Comparison of ENCODE assay signal across 9 cellular contexts in genomic region chr10:84205049-84205852, GRCh38. TPM values are rescaled to one million over a fixed set of nuclear protein-coding genes. Genes with fewer than 3 reads are reported as not detected.
DNase-seq lines count a peak whose midpoint lies in the region; ATAC-seq, FAIRE-seq and TF ChIP-seq lines count a peak whose summit lies in the region.
"Had no signal": no experiment of that assay in that cellular context is flagged by ENCODE, and none has a peak within 500 bp of the region (broad histone marks: within the 10 kb centered on the region; RNA-seq: fewer than 3 reads in every experiment).

No MANE protein-coding gene starts in this region.

- H3K9ac ChIP-seq in HepG2 (ENCODE audit: insufficient read depth, low read depth, low read length), result no peak overlapping the region

- no peaks in the 10 kb centered on the region for H3K9me3 ChIP-seq in HepG2 (ENCODE audit: low read length)
- H3K9me3 ChIP-seq: tibial artery had no signal

- H4K20me1 ChIP-seq in HepG2 (ENCODE audit: insufficient read depth, low read length), result no peaks in the 10 kb centered on the region

- H3K27ac ChIP-seq in 22Rv1 (no peak overlapping the region), HepG2 (ENCODE audit: extremely low read length, insufficient read depth, low read length) (no peak overlapping the region)
- H3K27ac ChIP-seq: tibial artery had no signal

- H3K27ac Mint-ChIP-seq in central memory CD8-positive, alpha-beta T cell (ENCODE audit: low read depth), result no peak overlapping the region

- TF ChIP-seq RAD21 in HepG2 (CRISPR knock-in tag; IDR thresholded peaks at IDR 0.05), result peak; percentile 67

- TF ChIP-seq EP300 in HepG2 (IDR thresholded peaks at IDR 0.05; ENCODE audit: low read depth in 2 of 2, low read length in 2 of 2) (no peak), HepG2 (CRISPR knock-in tag; IDR thresholded peaks at IDR 0.05; ENCODE audit: borderline replicate concordance) (no peak)

- H3K4me1 ChIP-seq in HepG2 (ENCODE audit: insufficient read depth, low read length), result no peaks in the 10 kb centered on the region
- H3K4me1 ChIP-seq: tibial artery had no signal

- in situ Hi-C loops in HepG2 (cut with HindIII; ENCODE audit: extremely low pct_ligation_motif_present, low pct_unique_long_range_greater_than_20kb), result loop anchor here (5.0 kb wide), 1 partner anchor 73 kb away; no protein-coding TSS in a partner anchor

- no peak overlapping the region for H3K4me2 ChIP-seq in HepG2 (ENCODE audit: low read depth, low read length)

- CTCF ChIA-PET in HepG2 (lab: Yijun Ruan, JAX; ENCODE audit: low intra/inter-chr PET ratio, low total read pairs), result interaction anchor here (1.2 to 3.7 kb wide), 2 partner anchors 80 to 178 kb away, joined by 4 to 22 read pairs; no protein-coding TSS in a partner anchor

- POLR2A ChIA-PET in HepG2 (lab: Yijun Ruan, JAX), result no interaction called here

- TF ChIP-seq CTCF in 22Rv1 (IDR thresholded peaks at IDR 0.05) (peak; percentile 91), GM12874 (IDR thresholded peaks at IDR 0.05; ENCODE audit: insufficient read depth, low read depth, low read length) (peak; percentile 94), HepG2 (CRISPR knock-in tag; IDR thresholded peaks at IDR 0.05) (peak; percentile 85)

- no peak overlapping the region for H3K4me3 Mint-ChIP-seq in central memory CD8-positive, alpha-beta T cell

- peaks cover 1 to 17% of the 10 kb centered on the region in 2 experiments; a peak in 3 of 5 replicates for H3K27me3 ChIP-seq in HepG2 (ENCODE audit: control insufficient read depth in 1 of 2, insufficient read depth in 2 of 2, low read length in 2 of 2)

- H2AFZ ChIP-seq in HepG2 (ENCODE audit: low read length), result no peak overlapping the region

- no TSS peak for BruUV-seq in HepG2 (replicated peaks; lab: Mats Ljungman, UMichigan)

- no peaks in the 10 kb centered on the region for H3K36me3 ChIP-seq in HepG2 (replicated peaks in 1 of 2; ENCODE audit: control insufficient read depth in 1 of 2, insufficient read depth in 2 of 2, low read length in 2 of 2)
- H3K36me3 ChIP-seq: tibial artery had no signal

- H3K4me1 Mint-ChIP-seq in central memory CD8-positive, alpha-beta T cell, result peaks cover 7% of the 10 kb centered on the region

- no peaks in the 10 kb centered on the region for H3K9me3 Mint-ChIP-seq in central memory CD8-positive, alpha-beta T cell

- no peaks in the 10 kb centered on the region for H3K27me3 Mint-ChIP-seq in central memory CD8-positive, alpha-beta T cell

- ATAC-seq in HG02678 (IDR thresholded peaks at IDR 0.05; ENCODE audit: unreplicated experiment), result peak; percentile 87
- ATAC-seq in central memory CD8-positive, alpha-beta T cell (replicated peaks; ENCODE audit: extremely low read depth, poor library complexity, severe bottlenecking), result peak; percentile 86
- ATAC-seq in HepG2, result peak; percentile 79

- peaks cover 2% of the 10 kb centered on the region for H3K36me3 Mint-ChIP-seq in central memory CD8-positive, alpha-beta T cell (ENCODE audit: insufficient read depth)

- no peak for TF ChIP-seq POLR2A in HepG2 (IDR thresholded peaks at IDR 0.05; ENCODE audit: insufficient read depth in 1 of 2, low read depth in 2 of 2, low read length in 2 of 2)

- 6% methylated on average over 7 of the region's 8 CpGs for WGBS in HepG2 (ENCODE audit: low lambda C conversion rate)

- H3K79me2 ChIP-seq in HepG2 (ENCODE audit: insufficient read depth, low read length), result no peaks in the 10 kb centered on the region

- peak; percentile 27 for DNase-seq in NCI-H1105 treated with DMSO at 0.1 percent for 48 hours (lab: John Stamatoyannopoulos, UW)
- peak; percentile 22 for DNase-seq in activated CD4-positive, alpha-beta T cell treated with anti-CD3 and anti-CD28 coated beads for 1 hour
- peak; percentile 69 to 73 for DNase-seq in central memory CD8-positive, alpha-beta T cell (ENCODE audit: low spot score in 2 of 2)
- DNase-seq in HepG2 (ENCODE audit: low spot score), result peak; percentile 38
- DNase-seq in stimulated activated CD8-positive, alpha-beta memory T cell treated with anti-CD3 and anti-CD28 coated beads, Interleukin-12 subunit alpha, Interleukin-12 subunit beta, amount 100 ng/mL, for 1 hour (ENCODE audit: low read depth), result peak; percentile 33

- no peak overlapping the region for H3K4me3 ChIP-seq in HepG2 (replicated peaks in 1 of 3; ENCODE audit: insufficient read depth in 1 of 3, low read depth in 2 of 3, low read length in 3 of 3)
- H3K4me3 ChIP-seq: tibial artery had no signal

- FAIRE-seq in HepG2 (lab: Jason Lieb, UNC), result peak; percentile 68

- intact Hi-C loops in HepG2 (cut with micrococcal nuclease; ENCODE audit: unreplicated experiment), result loop anchor here (1.0 kb wide), 3 partner anchors 57 to 129 kb away; no protein-coding TSS in a partner anchor

RNA-seq across cellular contexts. Expression of gene CDHR1, which starts 10.9 kb away (rescaled TPM):
- total RNA-seq in HepG2 (2016; rRNA removed; fragmentation: Illumina TruSeq; extraction: Trizol), result 0.04 TPM in 1 of 2 replicates, not detected in the other
- total RNA-seq in HepG2 (2016; cell fraction: cytosol; rRNA removed; fragmentation: Illumina TruSeq; extraction: Trizol; ENCODE audit: low read depth), result not detected in 2 replicates
- 0.02 TPM in 1 of 2 replicates, not detected in the other for total RNA-seq in HepG2 (2016; cell fraction: insoluble cytoplasmic fraction; rRNA removed; fragmentation: Illumina TruSeq; extraction: Trizol)
- not detected in 2 replicates for total RNA-seq in HepG2 (2016; cell fraction: membrane; rRNA removed; fragmentation: Illumina TruSeq; extraction: Trizol)
- not detected in 2 replicates for total RNA-seq in HepG2 (2016; cell fraction: nucleus; rRNA removed; fragmentation: Illumina TruSeq; extraction: Trizol)
- polyA plus RNA-seq in HepG2 (2011; rRNA removed), result 0.01 and 0.09 TPM in 2 replicates
- polyA plus RNA-seq in HepG2 (2011; cell fraction: cytosol; rRNA removed), result 0.04 TPM in 1 of 2 replicates, not detected in the other
- polyA plus RNA-seq in HepG2 (2011; cell fraction: nucleus; rRNA removed), result 0.14 and 0.34 TPM in 2 replicates
- 0.05 TPM in 1 of 2 replicates, not detected in the other for polyA plus RNA-seq in HepG2 (2012)
- not detected in 2 replicates for polyA plus RNA-seq in HepG2 (2016; cell fraction: cytosol; fragmentation: Illumina TruSeq; extraction: Trizol; ENCODE audit: low read depth)
- not detected in 2 replicates for polyA plus RNA-seq in HepG2 (2016; cell fraction: insoluble cytoplasmic fraction; fragmentation: Illumina TruSeq; extraction: Trizol; ENCODE audit: low read depth)
- not detected in 2 replicates for polyA plus RNA-seq in HepG2 (2016; cell fraction: membrane; fragmentation: Illumina TruSeq; extraction: Trizol; ENCODE audit: low read depth)
- polyA plus RNA-seq in HepG2 (2016; cell fraction: nucleus; fragmentation: Illumina TruSeq; extraction: Trizol; ENCODE audit: insufficient read depth, low read depth), result 0.23 TPM in 1 of 2 replicates, not detected in the other
- polyA minus RNA-seq in HepG2 (2011; rRNA and poly(A)+ RNA removed; ENCODE audit: low replicate concordance), result not detected in 2 replicates
- not detected in 2 replicates for polyA minus RNA-seq in HepG2 (2011; cell fraction: cytosol; rRNA and poly(A)+ RNA removed)
- 0.64 TPM in 1 of 2 replicates, not detected in the other for polyA minus RNA-seq in HepG2 (2011; cell fraction: nucleus; rRNA and poly(A)+ RNA removed)

RNA-seq across cellular contexts. Expression of gene LRIT2, which starts 20.1 kb away (rescaled TPM):
- not detected in 2 replicates for total RNA-seq in HepG2 (2016; rRNA removed; fragmentation: Illumina TruSeq; extraction: Trizol)
- not detected in 2 replicates for total RNA-seq in HepG2 (2016; cell fraction: cytosol; rRNA removed; fragmentation: Illumina TruSeq; extraction: Trizol; ENCODE audit: low read depth)
- total RNA-seq in HepG2 (2016; cell fraction: insoluble cytoplasmic fraction; rRNA removed; fragmentation: Illumina TruSeq; extraction: Trizol), result not detected in 2 replicates
- total RNA-seq in HepG2 (2016; cell fraction: membrane; rRNA removed; fragmentation: Illumina TruSeq; extraction: Trizol), result not detected in 2 replicates
- total RNA-seq in HepG2 (2016; cell fraction: nucleus; rRNA removed; fragmentation: Illumina TruSeq; extraction: Trizol), result not detected in 2 replicates
- not detected in 2 replicates for polyA plus RNA-seq in HepG2 (2011; rRNA removed)
- not detected in 2 replicates for polyA plus RNA-seq in HepG2 (2011; cell fraction: cytosol; rRNA removed)
- not detected in 2 replicates for polyA plus RNA-seq in HepG2 (2011; cell fraction: nucleus; rRNA removed)
- polyA plus RNA-seq in HepG2 (2012), result not detected in 2 replicates
- polyA plus RNA-seq in HepG2 (2016; cell fraction: cytosol; fragmentation: Illumina TruSeq; extraction: Trizol; ENCODE audit: low read depth), result not detected in 2 replicates
- polyA plus RNA-seq in HepG2 (2016; cell fraction: insoluble cytoplasmic fraction; fragmentation: Illumina TruSeq; extraction: Trizol; ENCODE audit: low read depth), result not detected in 2 replicates
- polyA plus RNA-seq in HepG2 (2016; cell fraction: membrane; fragmentation: Illumina TruSeq; extraction: Trizol; ENCODE audit: low read depth), result not detected in 2 replicates
- not detected in 2 replicates for polyA plus RNA-seq in HepG2 (2016; cell fraction: nucleus; fragmentation: Illumina TruSeq; extraction: Trizol; ENCODE audit: insufficient read depth, low read depth)
- not detected in 2 replicates for polyA minus RNA-seq in HepG2 (2011; rRNA and poly(A)+ RNA removed; ENCODE audit: low replicate concordance)
- not detected in 2 replicates for polyA minus RNA-seq in HepG2 (2011; cell fraction: cytosol; rRNA and poly(A)+ RNA removed)
- not detected in 2 replicates for polyA minus RNA-seq in HepG2 (2011; cell fraction: nucleus; rRNA and poly(A)+ RNA removed)

RNA-seq across cellular contexts. Expression of gene GPR15LG, which starts 31.6 kb away (rescaled TPM):
- not detected in 2 replicates for total RNA-seq in HepG2 (2016; rRNA removed; fragmentation: Illumina TruSeq; extraction: Trizol)
- total RNA-seq in HepG2 (2016; cell fraction: cytosol; rRNA removed; fragmentation: Illumina TruSeq; extraction: Trizol; ENCODE audit: low read depth), result not detected in 2 replicates
- not detected in 2 replicates for total RNA-seq in HepG2 (2016; cell fraction: insoluble cytoplasmic fraction; rRNA removed; fragmentation: Illumina TruSeq; extraction: Trizol)
- total RNA-seq in HepG2 (2016; cell fraction: membrane; rRNA removed; fragmentation: Illumina TruSeq; extraction: Trizol), result not detected in 2 replicates
- total RNA-seq in HepG2 (2016; cell fraction: nucleus; rRNA removed; fragmentation: Illumina TruSeq; extraction: Trizol), result not detected in 2 replicates
- not detected in 2 replicates for polyA plus RNA-seq in HepG2 (2011; rRNA removed)
- not detected in 2 replicates for polyA plus RNA-seq in HepG2 (2011; cell fraction: cytosol; rRNA removed)
- not detected in 2 replicates for polyA plus RNA-seq in HepG2 (2011; cell fraction: nucleus; rRNA removed)
- not detected in 2 replicates for polyA plus RNA-seq in HepG2 (2012)
- polyA plus RNA-seq in HepG2 (2016; cell fraction: cytosol; fragmentation: Illumina TruSeq; extraction: Trizol; ENCODE audit: low read depth), result not detected in 2 replicates
- polyA plus RNA-seq in HepG2 (2016; cell fraction: insoluble cytoplasmic fraction; fragmentation: Illumina TruSeq; extraction: Trizol; ENCODE audit: low read depth), result not detected in 2 replicates
- not detected in 2 replicates for polyA plus RNA-seq in HepG2 (2016; cell fraction: membrane; fragmentation: Illumina TruSeq; extraction: Trizol; ENCODE audit: low read depth)
- polyA plus RNA-seq in HepG2 (2016; cell fraction: nucleus; fragmentation: Illumina TruSeq; extraction: Trizol; ENCODE audit: insufficient read depth, low read depth), result not detected in 2 replicates
- polyA minus RNA-seq in HepG2 (2011; rRNA and poly(A)+ RNA removed; ENCODE audit: low replicate concordance), result not detected in 2 replicates
- polyA minus RNA-seq in HepG2 (2011; cell fraction: cytosol; rRNA and poly(A)+ RNA removed), result not detected in 2 replicates
- polyA minus RNA-seq in HepG2 (2011; cell fraction: nucleus; rRNA and poly(A)+ RNA removed), result not detected in 2 replicates

RNA-seq across cellular contexts. Expression of gene LRIT1, which starts 36.1 kb away (rescaled TPM):
- not detected in 2 replicates for total RNA-seq in HepG2 (2016; rRNA removed; fragmentation: Illumina TruSeq; extraction: Trizol)
- total RNA-seq in HepG2 (2016; cell fraction: cytosol; rRNA removed; fragmentation: Illumina TruSeq; extraction: Trizol; ENCODE audit: low read depth), result not detected in 2 replicates
- total RNA-seq in HepG2 (2016; cell fraction: insoluble cytoplasmic fraction; rRNA removed; fragmentation: Illumina TruSeq; extraction: Trizol), result not detected in 2 replicates
- total RNA-seq in HepG2 (2016; cell fraction: membrane; rRNA removed; fragmentation: Illumina TruSeq; extraction: Trizol), result not detected in 2 replicates
- not detected in 2 replicates for total RNA-seq in HepG2 (2016; cell fraction: nucleus; rRNA removed; fragmentation: Illumina TruSeq; extraction: Trizol)
- not detected in 2 replicates for polyA plus RNA-seq in HepG2 (2011; rRNA removed)
- polyA plus RNA-seq in HepG2 (2011; cell fraction: cytosol; rRNA removed), result not detected in 2 replicates
- polyA plus RNA-seq in HepG2 (2011; cell fraction: nucleus; rRNA removed), result not detected in 2 replicates
- not detected in 2 replicates for polyA plus RNA-seq in HepG2 (2012)
- polyA plus RNA-seq in HepG2 (2016; cell fraction: cytosol; fragmentation: Illumina TruSeq; extraction: Trizol; ENCODE audit: low read depth), result not detected in 2 replicates
- polyA plus RNA-seq in HepG2 (2016; cell fraction: insoluble cytoplasmic fraction; fragmentation: Illumina TruSeq; extraction: Trizol; ENCODE audit: low read depth), result not detected in 2 replicates
- not detected in 2 replicates for polyA plus RNA-seq in HepG2 (2016; cell fraction: membrane; fragmentation: Illumina TruSeq; extraction: Trizol; ENCODE audit: low read depth)
- not detected in 2 replicates for polyA plus RNA-seq in HepG2 (2016; cell fraction: nucleus; fragmentation: Illumina TruSeq; extraction: Trizol; ENCODE audit: insufficient read depth, low read depth)
- not detected in 2 replicates for polyA minus RNA-seq in HepG2 (2011; rRNA and poly(A)+ RNA removed; ENCODE audit: low replicate concordance)
- polyA minus RNA-seq in HepG2 (2011; cell fraction: cytosol; rRNA and poly(A)+ RNA removed), result not detected in 2 replicates
- polyA minus RNA-seq in HepG2 (2011; cell fraction: nucleus; rRNA and poly(A)+ RNA removed), result not detected in 2 replicates

RNA-seq across cellular contexts. Expression of gene RGR, which starts 39.6 kb away (rescaled TPM):
- total RNA-seq in HepG2 (2016; rRNA removed; fragmentation: Illumina TruSeq; extraction: Trizol), result 0.24 and 0.71 TPM in 2 replicates
- total RNA-seq in HepG2 (2016; cell fraction: cytosol; rRNA removed; fragmentation: Illumina TruSeq; extraction: Trizol; ENCODE audit: low read depth), result 0.44 and 1.2 TPM in 2 replicates
- 0.39 and 0.74 TPM in 2 replicates for total RNA-seq in HepG2 (2016; cell fraction: insoluble cytoplasmic fraction; rRNA removed; fragmentation: Illumina TruSeq; extraction: Trizol)
- total RNA-seq in HepG2 (2016; cell fraction: membrane; rRNA removed; fragmentation: Illumina TruSeq; extraction: Trizol), result 0.17 and 0.37 TPM in 2 replicates
- 0.43 and 1.4 TPM in 2 replicates for total RNA-seq in HepG2 (2016; cell fraction: nucleus; rRNA removed; fragmentation: Illumina TruSeq; extraction: Trizol)
- 0.68 and 0.69 TPM in 2 replicates for polyA plus RNA-seq in HepG2 (2011; rRNA removed)
- polyA plus RNA-seq in HepG2 (2011; cell fraction: cytosol; rRNA removed), result 0.53 and 0.90 TPM in 2 replicates
- 0.76 and 0.88 TPM in 2 replicates for polyA plus RNA-seq in HepG2 (2011; cell fraction: nucleus; rRNA removed)
- polyA plus RNA-seq in HepG2 (2012), result 0.05 TPM in 1 of 2 replicates, not detected in the other
- 0.32 and 0.44 TPM in 2 replicates for polyA plus RNA-seq in HepG2 (2016; cell fraction: cytosol; fragmentation: Illumina TruSeq; extraction: Trizol; ENCODE audit: low read depth)
- polyA plus RNA-seq in HepG2 (2016; cell fraction: insoluble cytoplasmic fraction; fragmentation: Illumina TruSeq; extraction: Trizol; ENCODE audit: low read depth), result 0.20 and 0.87 TPM in 2 replicates
- 0.50 and 0.71 TPM in 2 replicates for polyA plus RNA-seq in HepG2 (2016; cell fraction: membrane; fragmentation: Illumina TruSeq; extraction: Trizol; ENCODE audit: low read depth)
- 0.84 and 2.3 TPM in 2 replicates for polyA plus RNA-seq in HepG2 (2016; cell fraction: nucleus; fragmentation: Illumina TruSeq; extraction: Trizol; ENCODE audit: insufficient read depth, low read depth)
- polyA minus RNA-seq in HepG2 (2011; rRNA and poly(A)+ RNA removed; ENCODE audit: low replicate concordance), result 2.2 TPM in 1 of 2 replicates, not detected in the other
- polyA minus RNA-seq in HepG2 (2011; cell fraction: cytosol; rRNA and poly(A)+ RNA removed), result not detected in 2 replicates
- not detected in 2 replicates for polyA minus RNA-seq in HepG2 (2011; cell fraction: nucleus; rRNA and poly(A)+ RNA removed)
